In genomic region chr7:129989466-129989865, GRCh38 we compare ENCODE assay signal across 9 cellular contexts. TPM values are rescaled to one million over a fixed set of nuclear protein-coding genes. Genes with fewer than 3 reads are reported as not detected.
A peak's percentile ranks its signal among the peaks of the same experiment; 100 is the strongest.
DNase-seq lines count a peak whose midpoint lies in the region; ATAC-seq and TF ChIP-seq lines count a peak whose summit lies in the region.
"Had no signal": no experiment of that assay in that cellular context is flagged by ENCODE, and none has a peak within 500 bp of the region (broad histone marks: within the 10 kb centered on the region; RNA-seq: fewer than 3 reads in every experiment).

No MANE protein-coding gene starts in this region.

- no peak for ATAC-seq in lower lobe of right lung
- no peak for ATAC-seq in GM21390 (IDR thresholded peaks at IDR 0.05; ENCODE audit: unreplicated experiment)

- no peaks in the 10 kb centered on the region for H3K9me2 ChIP-seq in OCI-LY1 (ENCODE audit: low read depth, low read length)

- no peak overlapping the region for H3K27ac Mint-ChIP-seq in activated naive CD4-positive, alpha-beta T cell treated with anti-CD3 and anti-CD28 coated beads for 36 hours

- H3K4me3 ChIP-seq in GM06990 (replicated peaks; ENCODE audit: low read depth, low read length) (no peak overlapping the region), OCI-LY1 (ENCODE audit: low read depth, low read length, poor library complexity, severe bottlenecking) (no peak overlapping the region), lower lobe of right lung (no peak overlapping the region)
- H3K4me3 ChIP-seq: vagina had no signal

- no peak overlapping the region for H2AFZ ChIP-seq in OCI-LY1 (ENCODE audit: low read length)

- no peaks in the 10 kb centered on the region for H3K27me3 ChIP-seq in GM06990 (replicated peaks; ENCODE audit: control insufficient read depth, insufficient read depth, low read length)
- H3K27me3 ChIP-seq in OCI-LY1 (ENCODE audit: insufficient read depth, low read length), result no peaks in the 10 kb centered on the region
- H3K27me3 ChIP-seq in lower lobe of right lung (ENCODE audit: low read depth), result no peaks in the 10 kb centered on the region
- H3K27me3 ChIP-seq: vagina had no signal

- H3K79me2 ChIP-seq in OCI-LY1 (ENCODE audit: insufficient read depth, low read length), result no peaks in the 10 kb centered on the region

- no peak overlapping the region for H3K9ac ChIP-seq in OCI-LY1 (ENCODE audit: low read length)

- no peak overlapping the region for H3K4me2 ChIP-seq in OCI-LY1 (ENCODE audit: low read length)

- H3K36me3 Mint-ChIP-seq in activated naive CD4-positive, alpha-beta T cell treated with anti-CD3 and anti-CD28 coated beads for 36 hours (ENCODE audit: low read depth), result no peaks in the 10 kb centered on the region

- peaks cover 13% of the 10 kb centered on the region for H3K4me1 Mint-ChIP-seq in activated naive CD4-positive, alpha-beta T cell treated with anti-CD3 and anti-CD28 coated beads for 36 hours (ENCODE audit: low read depth)

- H3K27ac ChIP-seq in OCI-LY1 (ENCODE audit: low read depth, low read length, poor library complexity, severe bottlenecking) (peak overlapping the region; percentile 14), lower lobe of right lung (no peak overlapping the region)
- H3K27ac ChIP-seq: vagina had no signal

- H3K9me3 ChIP-seq in OCI-LY1 (ENCODE audit: low read length) (no peaks in the 10 kb centered on the region), lower lobe of right lung (no peaks in the 10 kb centered on the region)
- H3K9me3 ChIP-seq: vagina had no signal

- H3K9me3 Mint-ChIP-seq in activated naive CD4-positive, alpha-beta T cell treated with anti-CD3 and anti-CD28 coated beads for 36 hours, result no peaks in the 10 kb centered on the region

- H3F3A ChIP-seq in OCI-LY1 (ENCODE audit: insufficient read depth, low read length), result no peaks in the 10 kb centered on the region

- CTCF ChIA-PET in activated naive CD4-positive, alpha-beta T cell treated with anti-CD3 and anti-CD28 coated beads for 36 hours (lab: Charles Lee), result no interaction called here

- H3K4me3 Mint-ChIP-seq in activated naive CD4-positive, alpha-beta T cell treated with anti-CD3 and anti-CD28 coated beads for 36 hours, result no peak overlapping the region

- H4K20me1 ChIP-seq in OCI-LY1 (ENCODE audit: insufficient read depth, low read length), result no peaks in the 10 kb centered on the region

- H3K36me3 ChIP-seq in GM06990 (ENCODE audit: control insufficient read depth, insufficient read depth, low read length) (no peaks in the 10 kb centered on the region), OCI-LY1 (ENCODE audit: insufficient read depth, low read length) (no peaks in the 10 kb centered on the region), lower lobe of right lung (no peaks in the 10 kb centered on the region)
- H3K36me3 ChIP-seq: vagina had no signal

- intact Hi-C loops in activated naive CD4-positive, alpha-beta T cell treated with anti-CD3 and anti-CD28 coated beads for 36 hours (cut with micrococcal nuclease), result loop anchor here (1.0 to 5.0 kb wide), 3 partner anchors 21 to 82 kb away; no protein-coding TSS in a partner anchor
- intact Hi-C loops in lower lobe of right lung (cut with DNase I), result no loop called here

- TF ChIP-seq CTCF in GM06990 (IDR thresholded peaks at IDR 0.05; ENCODE audit: insufficient read depth, low read length, poor library complexity, severe bottlenecking) (no peak), OCI-LY1 (IDR thresholded peaks at IDR 0.05; ENCODE audit: low read length) (no peak), lower lobe of right lung (IDR thresholded peaks at IDR 0.05) (no peak)

- H3K27me3 Mint-ChIP-seq in activated naive CD4-positive, alpha-beta T cell treated with anti-CD3 and anti-CD28 coated beads for 36 hours (ENCODE audit: low read depth), result no peaks in the 10 kb centered on the region

- H3K4me1 ChIP-seq in OCI-LY1 (ENCODE audit: insufficient read depth, low read length, severe bottlenecking), result peaks cover 19% of the 10 kb centered on the region
- no peaks in the 10 kb centered on the region for H3K4me1 ChIP-seq in lower lobe of right lung
- H3K4me1 ChIP-seq: vagina had no signal

- peak; percentile 60 for DNase-seq in GM06990 (ENCODE audit: extremely low read depth, insufficient read length)
- peak; percentile 90 for DNase-seq in activated naive CD4-positive, alpha-beta T cell treated with anti-CD3 and anti-CD28 coated beads for 36 hours
- peak; percentile 77 for DNase-seq in stimulated activated CD4-positive, alpha-beta T cell treated with anti-CD3 and anti-CD28 coated beads, Interleukin-1b, Interleukin-23, amount 100 ng/mL, for 48 hours
- no peak for DNase-seq in NCI-H774 (lab: John Stamatoyannopoulos, UW)
- no peak for DNase-seq in lower lobe of right lung
- no peak for DNase-seq in dedifferentiated amniotic fluid mesenchymal stem cell (ENCODE audit: extremely low spot score)

RNA-seq across cellular contexts. Expression of gene UBE2H, which starts 36.7 kb away (rescaled TPM):
- total RNA-seq in activated naive CD4-positive, alpha-beta T cell treated with anti-CD3 and anti-CD28 coated beads for 36 hours, result 10 to 100 TPM; 33.4 to 37.6 TPM
- 76.7 TPM for total RNA-seq in lower lobe of right lung

Comparison
In these comparisons a context has a peak if more than half of its experiments do, and no peak if none do; other contexts are left out.
1. DNase-seq: peak in GM06990 (single experiment), activated naive CD4-positive, alpha-beta T cell treated with anti-CD3 and anti-CD28 coated beads for 36 hours (single experiment) and stimulated activated CD4-positive, alpha-beta T cell treated with anti-CD3 and anti-CD28 coated beads, Interleukin-1b, Interleukin-23, amount 100 ng/mL, for 48 hours (single experiment); none in NCI-H774 (single experiment), lower lobe of right lung (single experiment) and dedifferentiated amniotic fluid mesenchymal stem cell (single experiment).